ENCODE assay signal across 20 cellular contexts in the genomic region with DNA sequence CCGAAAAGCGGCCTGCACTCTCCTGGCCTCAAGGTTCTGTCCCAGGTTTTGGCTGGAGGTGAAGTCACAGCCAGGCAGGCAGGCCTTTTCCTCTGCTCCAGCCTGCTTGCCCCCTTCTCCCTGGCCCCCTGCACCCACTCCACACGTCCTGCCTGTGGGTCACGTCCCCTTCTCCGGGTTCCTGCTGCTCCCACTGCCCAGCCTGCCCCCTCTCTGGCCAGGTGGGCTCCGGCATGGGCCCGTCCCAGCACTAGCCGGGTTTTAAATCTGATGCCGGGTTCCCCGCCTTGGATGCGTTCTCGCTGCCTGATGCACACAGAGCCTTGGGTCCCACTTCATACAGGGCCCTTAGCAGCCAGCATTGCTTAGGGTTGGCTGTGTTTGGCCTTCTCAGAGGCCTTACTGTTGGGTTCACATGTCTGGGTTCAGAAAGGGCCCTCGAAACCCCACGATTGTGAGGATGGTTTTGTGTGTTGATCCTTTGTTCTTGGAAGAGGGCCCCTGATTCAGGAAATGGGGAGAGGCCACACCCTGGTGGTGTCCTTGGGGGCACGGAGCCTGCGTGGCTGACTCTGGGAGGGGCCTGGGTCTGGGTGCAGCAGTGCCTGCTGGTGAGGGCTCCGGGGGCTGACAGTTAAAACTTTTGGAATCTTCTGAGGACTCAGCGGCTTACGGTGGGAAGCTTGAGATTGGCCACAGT. TPM values are rescaled to one million over a fixed set of nuclear protein-coding genes. Genes with fewer than 3 reads are reported as not detected.
DNase-seq lines count a peak whose midpoint lies in the region; ATAC-seq and TF ChIP-seq lines count a peak whose summit lies in the region.
"Had no signal": no experiment of that assay in that cellular context is flagged by ENCODE, and none has a peak within 500 bp of the region (broad histone marks: within the 10 kb centered on the region; RNA-seq: fewer than 3 reads in every experiment).

No MANE protein-coding gene starts in this region.

- H3K9me3 ChIP-seq in NT2/D1 (ENCODE audit: insufficient read depth, low read length), result no peaks in the 10 kb centered on the region

- ATAC-seq in activated CD8-positive, alpha-beta T cell treated with anti-CD3 and anti-CD28 coated beads, Interleukin-2, amount 10 ng/mL, durations not matched to agents 7 days and 5 days, result no peak
- no peak for ATAC-seq in activated CD8-positive, alpha-beta T cell treated with anti-CD3 and anti-CD28 coated beads for 36 hours
- no peak for ATAC-seq in HG03457 (IDR thresholded peaks at IDR 0.05; ENCODE audit: unreplicated experiment)
- ATAC-seq in GM21381 (IDR thresholded peaks at IDR 0.05; ENCODE audit: unreplicated experiment), result no peak

- no peak for TF ChIP-seq CTCF in activated CD8-positive, alpha-beta T cell treated with anti-CD3 and anti-CD28 coated beads for 36 hours (IDR thresholded peaks at IDR 0.05)
- TF ChIP-seq CTCF in nephron progenitor cell (IDR thresholded peaks at IDR 0.05), result no peak

- no peak overlapping the region for H3K27ac ChIP-seq in caudate nucleus (ENCODE audit: low read depth, low read length)
- H3K27ac ChIP-seq: GM23248 had no signal

- H3K4me1 Mint-ChIP-seq in activated CD8-positive, alpha-beta T cell treated with anti-CD3 and anti-CD28 coated beads, Interleukin-2, amount 10 ng/mL, durations not matched to agents 7 days and 5 days (ENCODE audit: low read depth), result peaks cover 7% of the 10 kb centered on the region
- no peaks in the 10 kb centered on the region for H3K4me1 Mint-ChIP-seq in activated CD8-positive, alpha-beta T cell treated with anti-CD3 and anti-CD28 coated beads for 36 hours (ENCODE audit: low read depth)
- peaks cover 18% of the 10 kb centered on the region for H3K4me1 Mint-ChIP-seq in nephron progenitor cell
- H3K4me1 Mint-ChIP-seq: CD4-positive, CD25-positive, alpha-beta regulatory T cell; CD8-positive, alpha-beta memory T cell had no signal

- CTCF ChIA-PET in activated CD8-positive, alpha-beta T cell treated with anti-CD3 and anti-CD28 coated beads, Interleukin-2, amount 10 ng/mL, durations not matched to agents 7 days and 5 days (lab: Charles Lee), result no interaction called here
- CTCF ChIA-PET in activated CD8-positive, alpha-beta T cell treated with anti-CD3 and anti-CD28 coated beads for 36 hours (lab: Charles Lee), result no interaction called here

- intact Hi-C loops in activated CD8-positive, alpha-beta T cell treated with anti-CD3 and anti-CD28 coated beads for 36 hours (cut with micrococcal nuclease), result no loop called here

- peaks cover 89% of the 10 kb centered on the region for H3K36me3 ChIP-seq in NT2/D1 (ENCODE audit: insufficient read depth, insufficient read length, low read length)

- peak overlapping the region; percentile 20 for H3K27ac Mint-ChIP-seq in activated CD8-positive, alpha-beta T cell treated with anti-CD3 and anti-CD28 coated beads, Interleukin-2, amount 10 ng/mL, durations not matched to agents 7 days and 5 days
- H3K27ac Mint-ChIP-seq in activated CD8-positive, alpha-beta T cell treated with anti-CD3 and anti-CD28 coated beads for 36 hours, result no peak overlapping the region
- peak overlapping the region; percentile 32 for H3K27ac Mint-ChIP-seq in nephron progenitor cell
- H3K27ac Mint-ChIP-seq: CD4-positive, CD25-positive, alpha-beta regulatory T cell; CD8-positive, alpha-beta memory T cell; HFFc6 had no signal

- H3K9me3 Mint-ChIP-seq in activated CD8-positive, alpha-beta T cell treated with anti-CD3 and anti-CD28 coated beads, Interleukin-2, amount 10 ng/mL, durations not matched to agents 7 days and 5 days (ENCODE audit: insufficient read depth), result no peaks in the 10 kb centered on the region
- H3K9me3 Mint-ChIP-seq in activated CD8-positive, alpha-beta T cell treated with anti-CD3 and anti-CD28 coated beads for 36 hours, result no peaks in the 10 kb centered on the region
- H3K9me3 Mint-ChIP-seq in nephron progenitor cell, result no peaks in the 10 kb centered on the region
- H3K9me3 Mint-ChIP-seq: CD8-positive, alpha-beta memory T cell; HFFc6 had no signal

- no peaks in the 10 kb centered on the region for H3K27me3 ChIP-seq in NT2/D1 (ENCODE audit: insufficient read depth, insufficient read length)

- no peaks in the 10 kb centered on the region for H3K36me3 Mint-ChIP-seq in activated CD8-positive, alpha-beta T cell treated with anti-CD3 and anti-CD28 coated beads, Interleukin-2, amount 10 ng/mL, durations not matched to agents 7 days and 5 days (ENCODE audit: low read depth)
- no peaks in the 10 kb centered on the region for H3K36me3 Mint-ChIP-seq in activated CD8-positive, alpha-beta T cell treated with anti-CD3 and anti-CD28 coated beads for 36 hours (ENCODE audit: low read depth)
- no peaks in the 10 kb centered on the region for H3K36me3 Mint-ChIP-seq in nephron progenitor cell (ENCODE audit: low read depth)
- H3K36me3 Mint-ChIP-seq: CD4-positive, CD25-positive, alpha-beta regulatory T cell; CD8-positive, alpha-beta memory T cell had no signal

- no peak for DNase-seq in activated CD8-positive, alpha-beta T cell treated with anti-CD3 and anti-CD28 coated beads, Interleukin-2, amount 10 ng/mL, durations not matched to agents 7 days and 5 days
- DNase-seq in activated CD8-positive, alpha-beta T cell treated with anti-CD3 and anti-CD28 coated beads for 36 hours, result no peak
- DNase-seq in NT2/D1 (ENCODE audit: low read depth, low spot score), result no peak
- no peak for DNase-seq in nephron progenitor cell
- no peak for DNase-seq in caudate nucleus (lab: John Stamatoyannopoulos, UW)
- DNase-seq: 8988T; C1 segment of cervical spinal cord; CD8-positive, alpha-beta memory T cell; COR-L47; DMS 273 treated with DMSO at 0.1 percent for 48 hours; DMS53; DND-41; EL; GM23248; HFFc6; IMR-90 had no signal

- no peak overlapping the region for H3K4me3 Mint-ChIP-seq in activated CD8-positive, alpha-beta T cell treated with anti-CD3 and anti-CD28 coated beads, Interleukin-2, amount 10 ng/mL, durations not matched to agents 7 days and 5 days
- H3K4me3 Mint-ChIP-seq in activated CD8-positive, alpha-beta T cell treated with anti-CD3 and anti-CD28 coated beads for 36 hours, result no peak overlapping the region
- no peak overlapping the region for H3K4me3 Mint-ChIP-seq in nephron progenitor cell
- H3K4me3 Mint-ChIP-seq: CD4-positive, CD25-positive, alpha-beta regulatory T cell; CD8-positive, alpha-beta memory T cell; HFFc6 had no signal

- H3K4me3 ChIP-seq in NT2/D1 (ENCODE audit: insufficient read length, low read depth), result no peak overlapping the region
- H3K4me3 ChIP-seq: GM23248 had no signal

- peak overlapping the region; percentile 18 for H3K9ac ChIP-seq in NT2/D1 (ENCODE audit: insufficient read length, low read depth)
- H3K9ac ChIP-seq: GM23248 had no signal

- H3K4me1 ChIP-seq in NT2/D1 (ENCODE audit: insufficient read depth, insufficient read length), result peaks cover 28% of the 10 kb centered on the region

- POLR2A ChIA-PET in activated CD8-positive, alpha-beta T cell treated with anti-CD3 and anti-CD28 coated beads, Interleukin-2, amount 10 ng/mL, durations not matched to agents 7 days and 5 days (lab: Charles Lee), result no interaction called here
- POLR2A ChIA-PET in activated CD8-positive, alpha-beta T cell treated with anti-CD3 and anti-CD28 coated beads for 36 hours (lab: Charles Lee), result no interaction called here

- peaks cover 9% of the 10 kb centered on the region for H3K27me3 Mint-ChIP-seq in activated CD8-positive, alpha-beta T cell treated with anti-CD3 and anti-CD28 coated beads, Interleukin-2, amount 10 ng/mL, durations not matched to agents 7 days and 5 days (ENCODE audit: low read depth)
- H3K27me3 Mint-ChIP-seq in activated CD8-positive, alpha-beta T cell treated with anti-CD3 and anti-CD28 coated beads for 36 hours, result peaks cover 11% of the 10 kb centered on the region
- H3K27me3 Mint-ChIP-seq in nephron progenitor cell (ENCODE audit: low read depth, poor library complexity), result peaks cover 14% of the 10 kb centered on the region

RNA-seq across cellular contexts. Expression of a gene that starts 6.0 kb away (rescaled TPM):
- total RNA-seq in activated CD8-positive, alpha-beta T cell treated with anti-CD3 and anti-CD28 coated beads, Interleukin-2, amount 10 ng/mL, durations not matched to agents 7 days and 5 days, result under 1 TPM; 0.21 to 0.23 TPM
- total RNA-seq in activated CD8-positive, alpha-beta T cell treated with anti-CD3 and anti-CD28 coated beads for 36 hours, result not detected
- total RNA-seq: CD4-positive, CD25-positive, alpha-beta regulatory T cell; CD8-positive, alpha-beta memory T cell had no signal

RNA-seq across cellular contexts. Expression of a gene that starts 18.3 kb away (rescaled TPM):
- not detected for total RNA-seq in activated CD8-positive, alpha-beta T cell treated with anti-CD3 and anti-CD28 coated beads, Interleukin-2, amount 10 ng/mL, durations not matched to agents 7 days and 5 days
- total RNA-seq in activated CD8-positive, alpha-beta T cell treated with anti-CD3 and anti-CD28 coated beads for 36 hours, result not detected
- total RNA-seq: A673; CD4-positive, CD25-positive, alpha-beta regulatory T cell; CD8-positive, alpha-beta memory T cell; GM23248 had no signal
